ENCODE assay signal across 8 cellular contexts in genomic region chr6:41779336-41779735, GRCh38. TPM values are rescaled to one million over a fixed set of nuclear protein-coding genes. Genes with fewer than 3 reads are reported as not detected.
A peak's percentile ranks its signal among the peaks of the same experiment; 100 is the strongest.
DNase-seq lines count a peak whose midpoint lies in the region; ATAC-seq and TF ChIP-seq lines count a peak whose summit lies in the region.

No MANE protein-coding gene starts in this region.

- H3K4me1 Mint-ChIP-seq in activated CD4-positive, alpha-beta memory T cell treated with anti-CD3 and anti-CD28 coated beads for 36 hours (ENCODE audit: low read depth) = peaks cover 13% of the 10 kb centered on the region

- H3K27me3 ChIP-seq in ACC112 (ENCODE audit: insufficient read depth, low read length) (no peaks in the 10 kb centered on the region), stomach (no peaks in the 10 kb centered on the region)

- no peak for TF ChIP-seq POLR2A in stomach (IDR thresholded peaks at IDR 0.05)

- peaks cover 6% of the 10 kb centered on the region for H3K27me3 Mint-ChIP-seq in activated CD4-positive, alpha-beta memory T cell treated with anti-CD3 and anti-CD28 coated beads for 36 hours

- peak overlapping the region; percentile 85 for H3K4me3 Mint-ChIP-seq in activated CD4-positive, alpha-beta memory T cell treated with anti-CD3 and anti-CD28 coated beads for 36 hours

- H3K4me1 ChIP-seq in ACC112 (ENCODE audit: control insufficient read depth, insufficient read depth, low read length, unreplicated experiment) = peaks cover 14% of the 10 kb centered on the region
- peaks cover 27 to 89% (median 60%) of the 10 kb centered on the region in 4 donors for H3K4me1 ChIP-seq in stomach

- H3K36me3 ChIP-seq in ACC112 (ENCODE audit: insufficient read depth, low read length) = 0 out of 2 replicates have a peak, but pooled peaks cover 3% of the 10 kb centered on the region
- H3K36me3 ChIP-seq in stomach = peaks cover 7 to 31% (median 30%) of the 10 kb centered on the region in 4 donors

- no peaks in the 10 kb centered on the region for H3K9me3 Mint-ChIP-seq in activated CD4-positive, alpha-beta memory T cell treated with anti-CD3 and anti-CD28 coated beads for 36 hours

- H3K9me3 ChIP-seq in iPS-18c (ENCODE audit: control insufficient read depth, insufficient read depth, low read length) = no peaks in the 10 kb centered on the region
- H3K9me3 ChIP-seq in stomach = no peaks in the 10 kb centered on the region

- no peak for DNase-seq in activated CD4-positive, alpha-beta memory T cell treated with anti-CD3 and anti-CD28 coated beads for 36 hours
- DNase-seq in stomach = no peak
- no peak for DNase-seq in DMS 273 (lab: John Stamatoyannopoulos, UW; ENCODE audit: unreplicated experiment)
- no peak for DNase-seq in omental fat pad (ENCODE audit: low spot score)
- DNase-seq in NCI-H526 treated with DMSO at 0.1 percent for 48 hours (lab: John Stamatoyannopoulos, UW) = no peak

- no peak for TF ChIP-seq EP300 in stomach (IDR thresholded peaks at IDR 0.05)

- H3K27ac ChIP-seq in ACC112 (ENCODE audit: low read depth, low read length) (no peak overlapping the region), stomach (peak overlapping the region; percentile 46 to 94 (median 88))

- no peak overlapping the region for H3K27ac Mint-ChIP-seq in activated CD4-positive, alpha-beta memory T cell treated with anti-CD3 and anti-CD28 coated beads for 36 hours

- POLR2A ChIA-PET in activated CD4-positive, alpha-beta memory T cell treated with anti-CD3 and anti-CD28 coated beads for 36 hours (lab: Charles Lee) = no interaction called here

- WGBS in stomach, 5 donors = 3 to 19% (median 3%) methylated on average over 5 to 16 of the region's 16 CpGs

- no peak for TF ChIP-seq CTCF in stomach (IDR thresholded peaks at IDR 0.05)
- no peak for TF ChIP-seq CTCF in omental fat pad (IDR thresholded peaks at IDR 0.05)

- peaks cover 6% of the 10 kb centered on the region for H3K36me3 Mint-ChIP-seq in activated CD4-positive, alpha-beta memory T cell treated with anti-CD3 and anti-CD28 coated beads for 36 hours

- intact Hi-C loops in activated CD4-positive, alpha-beta memory T cell treated with anti-CD3 and anti-CD28 coated beads for 36 hours (cut with micrococcal nuclease) = loop anchor here (1.0 to 5.0 kb wide), 2 partner anchors 8 to 42 kb away; partner anchors contain the start of genes TFEB and TOMM6
- intact Hi-C loops in stomach (cut with DNase I; ENCODE audit: low total_unique reads) = no loop called here

- ATAC-seq in GM21786 (IDR thresholded peaks at IDR 0.05; ENCODE audit: unreplicated experiment) (peak; percentile 2), omental fat pad (ENCODE audit: low FRiP score) (no peak)

- peak overlapping the region; percentile 75 for H3K4me3 ChIP-seq in ACC112 (ENCODE audit: low read depth, low read length)
- H3K4me3 ChIP-seq in iPS-18c (ENCODE audit: insufficient read depth, low read depth, low read length) = peak overlapping the region; percentile 74
- peak overlapping the region; percentile 67 to 91 (median 70) for H3K4me3 ChIP-seq in stomach

- H3K79me2 ChIP-seq in ACC112 (ENCODE audit: control insufficient read depth, insufficient read depth, low read length, unreplicated experiment) = peaks cover 7% of the 10 kb centered on the region

- CTCF ChIA-PET in activated CD4-positive, alpha-beta memory T cell treated with anti-CD3 and anti-CD28 coated beads for 36 hours (lab: Charles Lee) = interaction anchor here (0.6 to 1.0 kb wide), 6 partner anchors 9 to 435 kb away, joined by 3 to 5 read pairs (median 3); partner anchors contain the start of genes BYSL and MED20

- H2AFZ ChIP-seq in ACC112 (ENCODE audit: low read length, unreplicated experiment) = peak overlapping the region; percentile 86

RNA-seq across cellular contexts. Expression of gene FRS3, which starts 0.4 kb away (rescaled TPM):
- total RNA-seq in activated CD4-positive, alpha-beta memory T cell treated with anti-CD3 and anti-CD28 coated beads for 36 hours = 1 to 10 TPM; 4.8 to 5.5 TPM
- 10 to 100 TPM in 1 of 5 donors, 1 to 10 TPM in 3, under 1 TPM in 1; 0.29 to 22.2 (median 3.1) TPM for total RNA-seq in stomach
- polyA plus RNA-seq in stomach = 1 to 10 TPM; 2.9 to 4.4 (median 4.1) TPM
- 1 to 10 TPM; 1.2 to 5.5 (median 2.4) TPM for total RNA-seq in omental fat pad

RNA-seq across cellular contexts. Expression of gene PRICKLE4, which starts 1.2 kb away (rescaled TPM):
- total RNA-seq in activated CD4-positive, alpha-beta memory T cell treated with anti-CD3 and anti-CD28 coated beads for 36 hours = under 1 TPM in 1 of 2 experiments, not detected in 1; 0.71 TPM
- total RNA-seq in stomach (10 to 100 TPM in 3 of 5 donors, 1 to 10 TPM in 2; 4.4 to 77.0 (median 27.8) TPM), omental fat pad (10 to 100 TPM in 1 of 4 donors, 1 to 10 TPM in 3; 1.6 to 11.7 (median 8.6) TPM)
- polyA plus RNA-seq in stomach = 1 to 10 TPM in 2 of 3 donors, not detected in 1; 1.9 to 4.8 TPM

RNA-seq across cellular contexts. Expression of gene TOMM6, which starts 8.2 kb away (rescaled TPM):
- 100 to 1,000 TPM; 264 to 280 TPM for total RNA-seq in activated CD4-positive, alpha-beta memory T cell treated with anti-CD3 and anti-CD28 coated beads for 36 hours
- total RNA-seq in stomach (100 to 1,000 TPM in 2 of 5 donors, 10 to 100 TPM in 3; 11.9 to 159 (median 68.7) TPM), omental fat pad (100 to 1,000 TPM in 3 of 4 donors, 10 to 100 TPM in 1; 76.9 to 146 (median 118) TPM)
- polyA plus RNA-seq in stomach = 100 to 1,000 TPM; 308 to 343 (median 323) TPM

RNA-seq across cellular contexts. Expression of gene PGC, which starts 32.1 kb away (rescaled TPM):
- not detected for total RNA-seq in activated CD4-positive, alpha-beta memory T cell treated with anti-CD3 and anti-CD28 coated beads for 36 hours
- total RNA-seq in stomach (over 10,000 TPM in 1 of 5 donors, 1,000 to 10,000 TPM in 3, 100 to 1,000 TPM in 1; 101 to 32,926 (median 1,172) TPM), omental fat pad (not detected)
- polyA plus RNA-seq in stomach = over 10,000 TPM in 2 of 3 donors, 1,000 to 10,000 TPM in 1; 8,432 to 48,206 (median 26,682) TPM

RNA-seq across cellular contexts. Expression of gene TFEB, which starts 43.9 kb away (rescaled TPM):
- total RNA-seq in activated CD4-positive, alpha-beta memory T cell treated with anti-CD3 and anti-CD28 coated beads for 36 hours = 10 to 100 TPM; 11.7 to 13.4 TPM
- total RNA-seq in stomach (100 to 1,000 TPM in 1 of 5 donors, 10 to 100 TPM in 2, 1 to 10 TPM in 2; 6.4 to 130 (median 12.9) TPM), omental fat pad (10 to 100 TPM in 3 of 4 donors, 1 to 10 TPM in 1; 7.1 to 24.4 (median 14.5) TPM)
- polyA plus RNA-seq in stomach = 10 to 100 TPM; 12.1 to 19.5 (median 14.0) TPM
